In the genomic region with DNA sequence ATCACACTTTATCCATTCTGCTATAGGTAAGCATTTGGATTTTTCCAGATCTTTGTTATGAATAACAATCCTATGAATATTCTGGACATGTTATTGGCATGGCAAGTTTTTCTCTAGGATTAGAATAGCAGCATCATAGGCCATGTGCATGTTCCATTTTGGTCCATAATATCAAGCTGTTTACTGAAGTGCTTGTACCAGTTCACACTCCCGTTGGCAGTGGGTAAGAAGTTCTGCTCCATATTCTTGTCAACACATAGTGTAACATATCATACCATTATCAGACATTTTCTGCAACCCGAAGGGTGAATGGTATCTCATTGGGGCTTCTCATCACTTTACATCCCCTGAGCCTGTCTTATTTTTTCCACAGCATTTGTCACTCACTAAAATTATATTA, we compare ENCODE assay signal across 33 cellular contexts.
"Had no signal": no experiment of that assay in that cellular context is flagged by ENCODE, and none has a peak within 500 bp of the region (broad histone marks: within the 10 kb centered on the region; RNA-seq: fewer than 3 reads in every experiment).

No MANE protein-coding gene starts in this region.

- H3K27me3 ChIP-seq: MG63 had no signal

- H3K9ac ChIP-seq: KMS-11 had no signal

- H3K27ac ChIP-seq: KMS-11 had no signal

- DNase-seq: Karpas-422, Kasumi-1, MG63, MM.1S, MV-4-11, NCI-H1048, NCI-H1092, NCI-H1092 treated with DMSO at 0.1 percent for 48 hours, NCI-H1105, NCI-H1105 treated with DMSO at 0.1 percent for 48 hours, NCI-H1417, NCI-H1417 treated with DMSO at 0.1 percent for 48 hours, NCI-H1436, NCI-H1436 treated with DMSO at 0.1 percent for 48 hours, NCI-H146, NCI-H1694, NCI-H1694 treated with DMSO at 0.1 percent for 48 hours, NCI-H187, NCI-H187 treated with DMSO at 0.1 percent for 48 hours, NCI-H1930, NCI-H2029, NCI-H2029 treated with DMSO at 0.1 percent for 48 hours, NCI-H2081, NCI-H2081 treated with DMSO at 0.1 percent for 48 hours, NCI-H2107, NCI-H2171, NCI-H2227 treated with DMSO at 0.1 percent for 48 hours, NCI-H226, NCI-H345, NCI-H446, NCI-H446 treated with DMSO at 0.1 percent for 48 hours, NCI-H510A had no signal

- H3K36me3 ChIP-seq: MG63 had no signal

- H3K4me3 ChIP-seq: MG63 had no signal

- H3K4me2 ChIP-seq: KMS-11 had no signal
